In genomic region chr2:96933528-96933927, GRCh38 we compare ENCODE assay signal across 1 cellular context.
TF ChIP-seq lines count a peak whose summit lies in the region.

No MANE protein-coding gene starts in this region.

TF ChIP-seq in SK-N-SH, 30 proteins besides CTCF, POLR2A, EP300 and RAD21 (continued from another document):
- no peak for TF ChIP-seq POLR2AphosphoS5 (IDR thresholded peaks at IDR 0.05; ENCODE audit: low read depth, low read length)
- no peak for TF ChIP-seq FOSL2 (IDR thresholded peaks at IDR 0.05; ENCODE audit: borderline replicate concordance, low read depth)
- TF ChIP-seq MAX (IDR thresholded peaks at IDR 0.05; ENCODE audit: low read depth) = no peak
- TF ChIP-seq FOXJ3 (CRISPR knock-in tag; IDR thresholded peaks at IDR 0.05) = no peak
- no peak for TF ChIP-seq JUND (IDR thresholded peaks at IDR 0.05)
- no peak for TF ChIP-seq MXI1 (IDR thresholded peaks at IDR 0.05; ENCODE audit: low read depth, low read length)
- TF ChIP-seq, protein P1, sequence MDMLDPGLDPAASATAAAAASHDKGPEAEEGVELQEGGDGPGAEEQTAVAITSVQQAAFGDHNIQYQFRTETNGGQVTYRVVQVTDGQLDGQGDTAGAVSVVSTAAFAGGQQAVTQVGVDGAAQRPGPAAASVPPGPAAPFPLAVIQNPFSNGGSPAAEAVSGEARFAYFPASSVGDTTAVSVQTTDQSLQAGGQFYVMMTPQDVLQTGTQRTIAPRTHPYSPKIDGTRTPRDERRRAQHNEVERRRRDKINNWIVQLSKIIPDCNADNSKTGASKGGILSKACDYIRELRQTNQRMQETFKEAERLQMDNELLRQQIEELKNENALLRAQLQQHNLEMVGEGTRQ (IDR thresholded peaks at IDR 0.05; ENCODE audit: borderline replicate concordance, low read depth, low read length) = no peak
- TF ChIP-seq GABPA (IDR thresholded peaks at IDR 0.05; ENCODE audit: low read depth) = no peak
- TF ChIP-seq RXRA (IDR thresholded peaks at IDR 0.05; ENCODE audit: borderline replicate concordance, low read depth) = no peak
TF ChIP-seq in SK-N-SH: peak in this region for 0.
